In the genomic region with DNA sequence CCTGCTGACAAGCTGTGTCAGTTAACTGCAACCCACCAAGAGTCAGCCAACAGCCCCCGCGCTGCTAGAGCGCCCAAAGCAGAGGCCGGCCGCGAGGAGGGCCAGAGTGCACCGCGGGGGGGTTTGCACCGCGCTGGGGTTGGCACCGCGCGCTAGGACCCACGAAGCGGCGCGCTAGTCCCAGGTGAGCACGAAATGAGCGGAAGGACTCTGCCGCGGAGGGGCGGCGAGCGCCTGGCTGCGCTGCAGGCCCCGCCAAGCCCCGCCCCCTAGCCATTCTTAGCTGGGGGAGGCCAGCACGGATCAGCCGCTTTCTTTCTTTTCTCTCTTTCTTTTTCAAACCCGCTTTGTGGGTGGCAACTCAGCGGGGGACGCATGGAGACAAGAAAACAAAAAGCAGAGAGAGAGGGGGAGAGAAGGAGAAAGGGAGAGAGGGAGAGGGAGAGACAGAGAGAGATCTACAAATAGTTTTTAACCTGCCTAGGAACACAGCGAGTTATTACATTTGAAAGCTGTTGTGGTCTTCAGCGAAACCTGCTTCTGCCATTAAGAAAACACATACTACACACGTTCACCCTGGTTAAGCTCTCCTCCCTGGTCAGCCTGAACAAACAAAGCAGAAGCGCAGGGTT, we compare ENCODE assay signal across 8 cellular contexts. TPM values are rescaled to one million over a fixed set of nuclear protein-coding genes. Genes with fewer than 3 reads are reported as not detected.
DNase-seq lines count a peak whose midpoint lies in the region; ATAC-seq lines count a peak whose summit lies in the region.

No MANE protein-coding gene starts in this region.

- H3K9ac ChIP-seq in duodenal mucosa (ENCODE audit: low read depth in 1 of 2, low read length in 2 of 2), result no peak overlapping the region
- peak overlapping the region in 1 of 3 donors; percentile 14 for H3K9ac ChIP-seq in skeletal muscle tissue (ENCODE audit: low read depth in 1 of 3, low read length in 3 of 3)

- no peaks in the 10 kb centered on the region for H3K36me3 ChIP-seq in SJSA1
- H3K36me3 ChIP-seq in duodenal mucosa (ENCODE audit: control insufficient read depth in 1 of 2, insufficient read depth in 2 of 2, low read length in 2 of 2), result no peaks in the 10 kb centered on the region
- no peaks in the 10 kb centered on the region for H3K36me3 ChIP-seq in skeletal muscle tissue (ENCODE audit: control insufficient read depth in 3 of 3, insufficient read depth in 3 of 3, low read length in 3 of 3)

- H3K4me1 ChIP-seq in SJSA1 (replicated peaks) (peaks cover 14% of the 10 kb centered on the region), duodenal mucosa (ENCODE audit: control insufficient read depth in 1 of 2, insufficient read depth in 2 of 2, low read length in 2 of 2) (peaks cover 0 to 7% of the 10 kb centered on the region in 2 donors), skeletal muscle tissue (ENCODE audit: control insufficient read depth in 3 of 3, insufficient read depth in 3 of 3, low read length in 3 of 3) (peaks cover 4 to 21% (median 9%) of the 10 kb centered on the region in 3 donors)

- DNase-seq in stimulated activated CD4-positive, alpha-beta T cell treated with anti-CD3 and anti-CD28 coated beads, Interleukin-12 subunit alpha, Interleukin-12 subunit beta, amount 100 ng/mL, for 4 hours, result peak; percentile 59
- no peak for DNase-seq in stimulated activated CD4-positive, alpha-beta T cell treated with anti-CD3 and anti-CD28 coated beads, Interleukin-2, amount 100 ng/mL, for 48 hours
- DNase-seq in SJSA1 (ENCODE audit: low read depth in 1 of 2, low spot score in 2 of 2) (peak; percentile 43 to 59), KG1 (lab: John Stamatoyannopoulos, UW) (no peak)

- peak; percentile 69 for ATAC-seq in HG03175 (IDR thresholded peaks at IDR 0.05; ENCODE audit: unreplicated experiment)
- no peak for ATAC-seq in HG03457 (IDR thresholded peaks at IDR 0.05; ENCODE audit: unreplicated experiment)

- no peaks in the 10 kb centered on the region for H3K9me3 ChIP-seq in SJSA1 (replicated peaks)
- no peaks in the 10 kb centered on the region for H3K9me3 ChIP-seq in duodenal mucosa (ENCODE audit: control insufficient read depth in 1 of 2, low read length in 2 of 2)
- peaks cover 0 to 2% (median 0%) of the 10 kb centered on the region in 3 donors for H3K9me3 ChIP-seq in skeletal muscle tissue (ENCODE audit: control insufficient read depth in 3 of 3, low read length in 3 of 3)

- peaks cover 86% of the 10 kb centered on the region for H3K27me3 ChIP-seq in SJSA1 (replicated peaks)
- H3K27me3 ChIP-seq in duodenal mucosa (ENCODE audit: control insufficient read depth in 1 of 2, insufficient read depth in 2 of 2, low read length in 2 of 2), result peaks cover 98 to 99% of the 10 kb centered on the region in 2 donors
- peaks cover 97 to 98% (median 97%) of the 10 kb centered on the region in 3 donors for H3K27me3 ChIP-seq in skeletal muscle tissue (ENCODE audit: control insufficient read depth in 3 of 3, insufficient read depth in 3 of 3, low read length in 3 of 3)

- no peak overlapping the region for H3K27ac ChIP-seq in SJSA1
- H3K27ac ChIP-seq in duodenal mucosa (ENCODE audit: low read depth, low read length), result no peak overlapping the region
- no peak overlapping the region for H3K27ac ChIP-seq in skeletal muscle tissue (ENCODE audit: low read depth, low read length)

- H3K4me3 ChIP-seq in SJSA1 (peak overlapping the region; percentile 24), duodenal mucosa (ENCODE audit: low read depth in 1 of 2, low read length in 2 of 2) (peak overlapping the region; percentile 13 to 36), skeletal muscle tissue (ENCODE audit: low read length in 3 of 3) (peak overlapping the region in 2 of 3 donors; percentile 15)

RNA-seq across cellular contexts. Expression of a gene that starts 6.9 kb away (rescaled TPM):
- total RNA-seq in SJSA1 (2014; rRNA removed; shearing (Covaris generic)), result not detected in 2 replicates
- total RNA-seq in skeletal muscle tissue, result not detected

Comparison
In these comparisons a context has a peak if more than half of its experiments do, and no peak if none do; other contexts are left out.
1. DNase-seq: peak in stimulated activated CD4-positive, alpha-beta T cell treated with anti-CD3 and anti-CD28 coated beads, Interleukin-12 subunit alpha, Interleukin-12 subunit beta, amount 100 ng/mL, for 4 hours (single experiment) and SJSA1 (2 of 2); none in stimulated activated CD4-positive, alpha-beta T cell treated with anti-CD3 and anti-CD28 coated beads, Interleukin-2, amount 100 ng/mL, for 48 hours (0 of 2) and KG1 (single experiment).
2. Peak in every context shown above with its lines, with median percentiles within 50 percentile points of each other: H3K4me3 ChIP-seq.